Comparison of ENCODE assay signal across 1 cellular context in genomic region chr2:134451347-134451630, GRCh38.
TF ChIP-seq lines count a peak whose summit lies in the region.

No MANE protein-coding gene starts in this region.

TF ChIP-seq in endothelial cell of umbilical vein, 7 proteins besides CTCF, POLR2A, EP300 and RAD21:
- TF ChIP-seq, protein P1, sequence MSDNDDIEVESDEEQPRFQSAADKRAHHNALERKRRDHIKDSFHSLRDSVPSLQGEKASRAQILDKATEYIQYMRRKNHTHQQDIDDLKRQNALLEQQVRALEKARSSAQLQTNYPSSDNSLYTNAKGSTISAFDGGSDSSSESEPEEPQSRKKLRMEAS (IDR thresholded peaks at IDR 0.05; ENCODE audit: insufficient read depth, insufficient read length), result no peak
- TF ChIP-seq JUN (IDR thresholded peaks at IDR 0.05; ENCODE audit: borderline replicate concordance, insufficient read depth, insufficient read length, low read depth), result no peak
- no peak for TF ChIP-seq GATA2 (IDR thresholded peaks at IDR 0.05; ENCODE audit: insufficient read depth, insufficient read length, low read depth, low read length)
- no peak for TF ChIP-seq FOS (IDR thresholded peaks at IDR 0.05; ENCODE audit: borderline replicate concordance, insufficient read depth, low read length)
- TF ChIP-seq POLR2AphosphoS5 (IDR thresholded peaks at IDR 0.05; ENCODE audit: insufficient read depth, low read depth, low read length), result no peak
- TF ChIP-seq EZH2 (IDR thresholded peaks at IDR 0.05; ENCODE audit: borderline replicate concordance, low read depth, low read length, severe bottlenecking), result no peak
- TF ChIP-seq MYC (IDR thresholded peaks at IDR 0.05; ENCODE audit: low read depth, low read length), result no peak
